Comparison of ENCODE assay signal across 5 cellular contexts in genomic region chr19:46731584-46731983, GRCh38. TPM values are rescaled to one million over a fixed set of nuclear protein-coding genes. Genes with fewer than 3 reads are reported as not detected.
A peak's percentile ranks its signal among the peaks of the same experiment; 100 is the strongest.
DNase-seq lines count a peak whose midpoint lies in the region; ATAC-seq and TF ChIP-seq lines count a peak whose summit lies in the region.
"Had no signal": no experiment of that assay in that cellular context is flagged by ENCODE, and none has a peak within 500 bp of the region (broad histone marks: within the 10 kb centered on the region; RNA-seq: fewer than 3 reads in every experiment).

No MANE protein-coding gene starts in this region.

- DNase-seq in MCF 10A (ENCODE audit: unreplicated experiment) (no peak), breast epithelium (ENCODE audit: low spot score in 2 of 2) (no peak)
- no peak for DNase-seq in stimulated activated naive CD8-positive, alpha-beta T cell treated with anti-CD3 and anti-CD28 coated beads, Interleukin-15, amount 100 ng/mL, for 72 hours
- DNase-seq: sigmoid colon had no signal

- no peak overlapping the region for H3K4me3 ChIP-seq in breast epithelium
- H3K4me3 ChIP-seq: sigmoid colon had no signal

- H3K36me3 Mint-ChIP-seq in MCF 10A (ENCODE audit: insufficient read depth, unreplicated experiment), result peaks cover 62% of the 10 kb centered on the region

- POLR2A ChIA-PET in MCF 10A (lab: Yijun Ruan, JAX), result interaction anchor here (1.1 kb wide), 1 partner anchor 115 kb away, joined by 3 read pairs; no protein-coding TSS in a partner anchor

- peak overlapping the region; percentile 24 for H3K4me3 Mint-ChIP-seq in MCF 10A (ENCODE audit: unreplicated experiment)
- H3K4me3 Mint-ChIP-seq in stimulated activated naive CD8-positive, alpha-beta T cell treated with anti-CD3 and anti-CD28 coated beads, Interleukin-15, amount 100 ng/mL, for 72 hours, result no peak overlapping the region

- H3K4me1 Mint-ChIP-seq in MCF 10A (ENCODE audit: insufficient read depth, unreplicated experiment), result peaks cover 10% of the 10 kb centered on the region
- H3K4me1 Mint-ChIP-seq in stimulated activated naive CD8-positive, alpha-beta T cell treated with anti-CD3 and anti-CD28 coated beads, Interleukin-15, amount 100 ng/mL, for 72 hours, result peaks cover 54% of the 10 kb centered on the region

- no peak overlapping the region for H3K27ac Mint-ChIP-seq in MCF 10A (ENCODE audit: low read depth, unreplicated experiment)
- H3K27ac Mint-ChIP-seq in stimulated activated naive CD8-positive, alpha-beta T cell treated with anti-CD3 and anti-CD28 coated beads, Interleukin-15, amount 100 ng/mL, for 72 hours, result peak overlapping the region; percentile 23 to 56

- H3K27me3 Mint-ChIP-seq in MCF 10A (ENCODE audit: insufficient read depth, unreplicated experiment), result no peaks in the 10 kb centered on the region
- no peaks in the 10 kb centered on the region for H3K27me3 Mint-ChIP-seq in stimulated activated naive CD8-positive, alpha-beta T cell treated with anti-CD3 and anti-CD28 coated beads, Interleukin-15, amount 100 ng/mL, for 72 hours

- H3K4me1 ChIP-seq in breast epithelium, result no peaks in the 10 kb centered on the region

- peaks cover 10% of the 10 kb centered on the region for H3K36me3 ChIP-seq in breast epithelium

- H3K27me3 ChIP-seq in breast epithelium, result no peaks in the 10 kb centered on the region
- H3K27me3 ChIP-seq: sigmoid colon had no signal

- no peaks in the 10 kb centered on the region for H3K9me3 Mint-ChIP-seq in MCF 10A (ENCODE audit: unreplicated experiment)
- no peaks in the 10 kb centered on the region for H3K9me3 Mint-ChIP-seq in stimulated activated naive CD8-positive, alpha-beta T cell treated with anti-CD3 and anti-CD28 coated beads, Interleukin-15, amount 100 ng/mL, for 72 hours

- no peak overlapping the region for H3K27ac ChIP-seq in breast epithelium

- intact Hi-C loops in MCF 10A (cut with micrococcal nuclease), result no loop called here
- intact Hi-C loops in breast epithelium (cut with DNase I; ENCODE audit: low total_unique reads), result no loop called here

- TF ChIP-seq POLR2A in breast epithelium (IDR thresholded peaks at IDR 0.05), result no peak

- TF ChIP-seq CTCF in MCF 10A (IDR thresholded peaks at IDR 0.05; ENCODE audit: unreplicated experiment) (no peak), breast epithelium (IDR thresholded peaks at IDR 0.05) (no peak)

- no peaks in the 10 kb centered on the region for H3K9me3 ChIP-seq in breast epithelium
- H3K9me3 ChIP-seq: sigmoid colon had no signal

- ATAC-seq in stimulated activated naive CD8-positive, alpha-beta T cell treated with anti-CD3 and anti-CD28 coated beads, Interleukin-15, amount 100 ng/mL, for 72 hours, result no peak
- ATAC-seq in HG02678 (IDR thresholded peaks at IDR 0.05; ENCODE audit: unreplicated experiment), result no peak

- no TSS peak for BruUV-seq in MCF 10A (replicated peaks; lab: Mats Ljungman, UMichigan)

- CTCF ChIA-PET in MCF 10A (lab: Yijun Ruan, JAX), result interaction anchor here (0.6 to 3.9 kb wide), 5 partner anchors 10 to 109 kb away, joined by 3 to 19 read pairs (median 4); no protein-coding TSS in a partner anchor

RNA-seq across cellular contexts. Expression of gene FKRP, which starts 14.3 kb away (rescaled TPM):
- total RNA-seq in MCF 10A (2022), result 21.2 and 23.9 TPM in 2 replicates
- 10 to 100 TPM; 11.4 to 23.1 (median 12.1) TPM for total RNA-seq in breast epithelium

RNA-seq across cellular contexts. Expression of gene STRN4, which starts 14.7 kb away (rescaled TPM):
- 90.1 and 92.3 TPM in 2 replicates for total RNA-seq in MCF 10A (2022)
- total RNA-seq in breast epithelium, result 10 to 100 TPM; 45.0 to 57.0 (median 53.7) TPM

RNA-seq across cellular contexts. Expression of gene PRKD2, which starts 14.7 kb away (rescaled TPM):
- 30.4 and 35.9 TPM in 2 replicates for total RNA-seq in MCF 10A (2022)
- 10 to 100 TPM; 13.1 to 36.7 (median 25.5) TPM for total RNA-seq in breast epithelium

RNA-seq across cellular contexts. Expression of gene SLC1A5, which starts 56.8 kb away (rescaled TPM):
- total RNA-seq in MCF 10A (2022) (372 and 417 TPM in 2 replicates), breast epithelium (100 to 1,000 TPM; 121 to 146 (median 121) TPM)
